Comparison of ENCODE assay signal across 20 cellular contexts in the genomic region with DNA sequence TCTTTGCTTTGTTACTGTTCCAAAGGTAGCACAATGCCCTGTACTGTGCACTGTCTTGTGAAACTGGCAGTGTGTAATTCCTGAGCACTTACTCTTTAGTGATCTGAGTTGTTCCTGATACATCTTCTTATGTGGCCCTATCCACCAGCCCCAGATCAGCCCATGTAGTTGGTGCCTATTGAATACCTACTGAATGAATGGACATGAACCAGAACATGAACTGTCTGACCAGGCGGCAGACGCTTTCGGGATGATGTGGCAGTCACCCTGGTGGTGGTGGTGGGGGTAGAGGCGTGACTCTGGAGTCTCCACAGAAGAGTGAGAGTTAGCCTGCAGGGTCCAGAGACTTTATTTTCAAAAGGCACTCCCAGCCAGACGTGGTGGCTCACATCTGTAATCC. TPM values are rescaled to one million over a fixed set of nuclear protein-coding genes. Genes with fewer than 3 reads are reported as not detected.
DNase-seq lines count a peak whose midpoint lies in the region; ATAC-seq and TF ChIP-seq lines count a peak whose summit lies in the region.
"Had no signal": no experiment of that assay in that cellular context is flagged by ENCODE, and none has a peak within 500 bp of the region (broad histone marks: within the 10 kb centered on the region; RNA-seq: fewer than 3 reads in every experiment).

No MANE protein-coding gene starts in this region.

- peak; percentile 28 for ATAC-seq in activated naive CD8-positive, alpha-beta T cell treated with anti-CD3 and anti-CD28 coated beads, Interleukin-2, amount 50 U/mL, for 24 hours
- no peak for ATAC-seq in IMR-90 (ENCODE audit: low read depth)
- ATAC-seq in right cardiac atrium = no peak
- ATAC-seq: Panc1, SK-N-SH treated with all-trans-retinoic acid at 6 μM for 48 hours had no signal

- H2AK9ac ChIP-seq in IMR-90 (replicated peaks; ENCODE audit: low read depth, low read length, poor library complexity) = no peak overlapping the region

- no peak overlapping the region for H2BK20ac ChIP-seq in IMR-90 (ENCODE audit: low read depth, low read length)

- H3K27ac Mint-ChIP-seq in activated naive CD8-positive, alpha-beta T cell treated with anti-CD3 and anti-CD28 coated beads, Interleukin-2, amount 50 U/mL, for 24 hours = no peak overlapping the region
- H3K27ac Mint-ChIP-seq in activated naive CD8-positive, alpha-beta T cell treated with anti-CD3 and anti-CD28 coated beads for 36 hours = no peak overlapping the region

- H4K5ac ChIP-seq in IMR-90 (ENCODE audit: low read depth, low read length) = no peak overlapping the region

- no peak overlapping the region for H3K18ac ChIP-seq in IMR-90 (ENCODE audit: low read depth, low read length)

- WGBS in IMR-90 (ENCODE audit: extremely low coverage in 2 of 2, insufficient read length in 1 of 2), 2 experiments = no CpG with 5 or more reads among the region's 5 CpGs
- 74 to 85% methylated on average over 5 of the region's 5 CpGs for WGBS in tibial nerve, 2 donors
- 84% methylated on average over 5 of the region's 5 CpGs for WGBS in right cardiac atrium

- no peak overlapping the region for H3K4me2 ChIP-seq in IMR-90 (ENCODE audit: low read depth, low read length)

- H3K9me3 ChIP-seq in IMR-90 (ENCODE audit: control insufficient read depth, insufficient read depth, low read length) (no peaks in the 10 kb centered on the region), tibial nerve (no peaks in the 10 kb centered on the region), right cardiac atrium (ENCODE audit: control insufficient read depth, low read length) (no peaks in the 10 kb centered on the region)
- H3K9me3 ChIP-seq: BE2C had no signal

- no peak for TF ChIP-seq POLR2A in IMR-90 (IDR thresholded peaks at IDR 0.05; ENCODE audit: low read depth, low read length)
- TF ChIP-seq POLR2A in tibial nerve (IDR thresholded peaks at IDR 0.05) = no peak

- no peak for TF ChIP-seq CTCF in IMR-90 (conservative IDR thresholded peaks at IDR 0.05; ENCODE audit: low read depth, low read length)
- TF ChIP-seq CTCF in tibial nerve (IDR thresholded peaks at IDR 0.05) = no peak

- DNase-seq in activated naive CD8-positive, alpha-beta T cell treated with anti-CD3 and anti-CD28 coated beads, Interleukin-2, amount 50 U/mL, for 24 hours = no peak
- DNase-seq in activated naive CD8-positive, alpha-beta T cell treated with anti-CD3 and anti-CD28 coated beads for 36 hours = no peak
- peak; percentile 53 for DNase-seq in ELR (ENCODE audit: low read depth)
- peak; percentile 12 for DNase-seq in IMR-90
- peak; percentile 54 for DNase-seq in kidney tubule cell (ENCODE audit: low spot score)
- DNase-seq in MV-4-11 (lab: John Stamatoyannopoulos, UW) = no peak
- DNase-seq in tibial nerve (ENCODE audit: low spot score in 2 of 2) = no peak
- no peak for DNase-seq in right cardiac atrium
- DNase-seq: BE2C; KBM-7; NCI-H1092 treated with DMSO at 0.1 percent for 48 hours; NCI-H146; NCI-H2029 treated with DMSO at 0.1 percent for 48 hours; NCI-H226; NCI-H510A treated with DMSO at 0.1 percent for 48 hours; NCI-H774; NK-92 treated with Interleukin-12 subunit alpha and Interleukin-12 subunit beta, amount 100 ng/mL, for 24 hours had no signal

- POLR2A ChIA-PET in IMR-90 (lab: Charles Lee; ENCODE audit: unreplicated experiment) = no interaction called here

- in situ Hi-C loops in IMR-90 (cut with MboI; ENCODE audit: low sequenced_read_pairs) = no loop called here

- no peak overlapping the region for H3K56ac ChIP-seq in IMR-90 (ENCODE audit: extremely low read depth, insufficient read depth, low read length)

- H4K20me1 ChIP-seq in IMR-90 (ENCODE audit: insufficient read depth, low read length) = no peaks in the 10 kb centered on the region

- TF ChIP-seq RAD21 in IMR-90 (IDR thresholded peaks at IDR 0.05; ENCODE audit: low read length) = no peak

- no peak overlapping the region for H3K4ac ChIP-seq in IMR-90 (ENCODE audit: low read depth, low read length)

- dilution Hi-C loops in IMR-90 (cut with HindIII; ENCODE audit: low sequenced_read_pairs, unreplicated experiment) = no loop called here

- H3K4me3 ChIP-seq in IMR-90 (ENCODE audit: insufficient read depth, low read depth, low read length) (no peak overlapping the region), tibial nerve (no peak overlapping the region), right cardiac atrium (ENCODE audit: low read length) (no peak overlapping the region)

- H2BK120ac ChIP-seq in IMR-90 (ENCODE audit: low read depth, low read length) = no peak overlapping the region

- no peaks in the 10 kb centered on the region for H3K79me1 ChIP-seq in IMR-90 (ENCODE audit: low read depth in 1 of 2, low read length in 2 of 2)

- H2AK5ac ChIP-seq in IMR-90 (ENCODE audit: low read depth, low read length) = no peak overlapping the region

- intact Hi-C loops in IMR-90 (cut with micrococcal nuclease) = no loop called here
- intact Hi-C loops in right cardiac atrium (cut with DNase I) = no loop called here

- no peaks in the 10 kb centered on the region for H3K36me3 ChIP-seq in IMR-90 (ENCODE audit: control insufficient read depth, insufficient read depth, low read length)
- no peaks in the 10 kb centered on the region for H3K36me3 ChIP-seq in tibial nerve
- H3K36me3 ChIP-seq: BE2C had no signal

- H3K23ac ChIP-seq in IMR-90 (ENCODE audit: low read depth, low read length) = no peak overlapping the region

- H2BK15ac ChIP-seq in IMR-90 (ENCODE audit: low read depth, low read length) = no peak overlapping the region

- no peak overlapping the region for H2BK5ac ChIP-seq in IMR-90 (ENCODE audit: low read depth, low read length, poor library complexity, severe bottlenecking)

- H3K27me3 ChIP-seq in IMR-90 (ENCODE audit: control insufficient read depth, insufficient read depth, low read length) (no peaks in the 10 kb centered on the region; the same call in 1 of the 2 replicates), tibial nerve (no peaks in the 10 kb centered on the region), right cardiac atrium (ENCODE audit: control insufficient read depth, insufficient read depth) (no peaks in the 10 kb centered on the region)
- H3K27me3 ChIP-seq: BE2C had no signal

- H3K36me3 Mint-ChIP-seq in activated naive CD8-positive, alpha-beta T cell treated with anti-CD3 and anti-CD28 coated beads, Interleukin-2, amount 50 U/mL, for 24 hours (ENCODE audit: low read depth) = no peaks in the 10 kb centered on the region
- H3K36me3 Mint-ChIP-seq in activated naive CD8-positive, alpha-beta T cell treated with anti-CD3 and anti-CD28 coated beads for 36 hours = no peaks in the 10 kb centered on the region

- CTCF ChIA-PET in IMR-90 (lab: Yijun Ruan, JAX) = no interaction called here

- H3K27me3 Mint-ChIP-seq in activated naive CD8-positive, alpha-beta T cell treated with anti-CD3 and anti-CD28 coated beads, Interleukin-2, amount 50 U/mL, for 24 hours = peaks cover 2% of the 10 kb centered on the region
- no peaks in the 10 kb centered on the region for H3K27me3 Mint-ChIP-seq in activated naive CD8-positive, alpha-beta T cell treated with anti-CD3 and anti-CD28 coated beads for 36 hours

- no peak overlapping the region for H3K9ac ChIP-seq in IMR-90 (ENCODE audit: low read depth, low read length)

- H3K4me1 ChIP-seq in IMR-90 (ENCODE audit: control insufficient read depth, insufficient read depth, low read length) (no peaks in the 10 kb centered on the region), tibial nerve (no peaks in the 10 kb centered on the region), right cardiac atrium (ENCODE audit: control insufficient read depth, insufficient read depth, low read length) (no peaks in the 10 kb centered on the region)
- H3K4me1 ChIP-seq: BE2C had no signal

- no peak overlapping the region for H4K91ac ChIP-seq in IMR-90 (ENCODE audit: insufficient read depth, low read depth, low read length)

- no TSS peak for BruUV-seq in IMR-90 (replicated peaks; lab: Mats Ljungman, UMichigan)

- no peaks in the 10 kb centered on the region for H3K9me1 ChIP-seq in IMR-90 (ENCODE audit: insufficient read depth, low read length)

- no peak overlapping the region for H3K4me3 Mint-ChIP-seq in activated naive CD8-positive, alpha-beta T cell treated with anti-CD3 and anti-CD28 coated beads, Interleukin-2, amount 50 U/mL, for 24 hours
- no peak overlapping the region for H3K4me3 Mint-ChIP-seq in activated naive CD8-positive, alpha-beta T cell treated with anti-CD3 and anti-CD28 coated beads for 36 hours

- no peaks in the 10 kb centered on the region for H3K4me1 Mint-ChIP-seq in activated naive CD8-positive, alpha-beta T cell treated with anti-CD3 and anti-CD28 coated beads, Interleukin-2, amount 50 U/mL, for 24 hours
- H3K4me1 Mint-ChIP-seq in activated naive CD8-positive, alpha-beta T cell treated with anti-CD3 and anti-CD28 coated beads for 36 hours = no peaks in the 10 kb centered on the region

- no peak overlapping the region for H2AFZ ChIP-seq in IMR-90 (replicated peaks; ENCODE audit: low read length, poor library complexity)

- no peak overlapping the region for H4K8ac ChIP-seq in IMR-90 (ENCODE audit: low read depth in 2 of 2, low read length in 2 of 2)

- H3K27ac ChIP-seq in IMR-90 (ENCODE audit: insufficient read depth, low read length) = no peak overlapping the region
- H3K27ac ChIP-seq in tibial nerve = no peak overlapping the region
- H3K27ac ChIP-seq in right cardiac atrium (ENCODE audit: low read length) = no peak overlapping the region
- H3K27ac ChIP-seq: 22Rv1 had no signal

- no peaks in the 10 kb centered on the region for H3K9me3 Mint-ChIP-seq in activated naive CD8-positive, alpha-beta T cell treated with anti-CD3 and anti-CD28 coated beads, Interleukin-2, amount 50 U/mL, for 24 hours
- H3K9me3 Mint-ChIP-seq in activated naive CD8-positive, alpha-beta T cell treated with anti-CD3 and anti-CD28 coated beads for 36 hours = no peaks in the 10 kb centered on the region

- no peak for TF ChIP-seq EP300 in tibial nerve (IDR thresholded peaks at IDR 0.05)

- H3K14ac ChIP-seq in IMR-90 (replicated peaks; ENCODE audit: low read depth, low read length) = no peak overlapping the region

TF ChIP-seq in IMR-90, 13 proteins besides CTCF, POLR2A, EP300 and RAD21:
- TF ChIP-seq FOS (IDR thresholded peaks at IDR 0.05; ENCODE audit: low read depth, low read length) (no peak), SMC3 (IDR thresholded peaks at IDR 0.05; ENCODE audit: low read depth, low read length) (no peak), RFX5 (IDR thresholded peaks at IDR 0.05; ENCODE audit: low read depth, low read length) (no peak), CEBPB (IDR thresholded peaks at IDR 0.05; ENCODE audit: low read depth, low read length) (no peak), MAFK (IDR thresholded peaks at IDR 0.05; ENCODE audit: low read depth, low read length) (no peak), BHLHE40 (IDR thresholded peaks at IDR 0.05; ENCODE audit: low read depth, low read length) (no peak), MXI1 (IDR thresholded peaks at IDR 0.05; ENCODE audit: borderline replicate concordance, low read depth, low read length) (no peak)

RNA-seq across cellular contexts. Expression of gene PAPOLA, which starts 46.6 kb away (rescaled TPM):
- 100 to 1,000 TPM; 192 to 193 TPM for total RNA-seq in activated naive CD8-positive, alpha-beta T cell treated with anti-CD3 and anti-CD28 coated beads for 36 hours
- 128 and 137 TPM in 2 replicates for total RNA-seq in IMR-90 (2012; rRNA removed)
- polyA plus RNA-seq in IMR-90 (2012; rRNA removed) = 71.7 and 73.8 TPM in 2 replicates
- 24.7 and 33.2 TPM in 2 replicates for polyA plus RNA-seq in IMR-90 (2012; cell fraction: cytosol; rRNA removed)
- polyA plus RNA-seq in IMR-90 (2012; cell fraction: nucleus; rRNA removed; ENCODE audit: low replicate concordance) = 17.8 and 104 TPM in 2 replicates
- total RNA-seq in tibial nerve = 100 to 1,000 TPM; 129 to 141 (median 135) TPM
- 100 to 1,000 TPM; 124 to 184 (median 168) TPM for total RNA-seq in right cardiac atrium
- 84.7 TPM for polyA plus RNA-seq in right cardiac atrium

Comparison
In these comparisons a context has a peak if more than half of its experiments do, and no peak if none do; other contexts are left out.
1. DNase-seq: peak in ELR (single experiment), IMR-90 (single experiment) and kidney tubule cell (single experiment); none in activated naive CD8-positive, alpha-beta T cell treated with anti-CD3 and anti-CD28 coated beads, Interleukin-2, amount 50 U/mL, for 24 hours (single experiment), activated naive CD8-positive, alpha-beta T cell treated with anti-CD3 and anti-CD28 coated beads for 36 hours (single experiment), MV-4-11 (single experiment), tibial nerve (0 of 2) and right cardiac atrium (0 of 3).